In genomic region chr1:23596382-23597358, GRCh38 we compare ENCODE assay signal across 16 cellular contexts. TPM values are rescaled to one million over a fixed set of nuclear protein-coding genes. Genes with fewer than 3 reads are reported as not detected.
DNase-seq lines count a peak whose midpoint lies in the region; ATAC-seq and TF ChIP-seq lines count a peak whose summit lies in the region.
"Had no signal": no experiment of that assay in that cellular context is flagged by ENCODE, and none has a peak within 500 bp of the region (broad histone marks: within the 10 kb centered on the region; RNA-seq: fewer than 3 reads in every experiment).

No MANE protein-coding gene starts in this region.

- H3K4me1 ChIP-seq in foreskin keratinocyte, result peaks cover 18% of the 10 kb centered on the region
- peaks cover 33% of the 10 kb centered on the region for H3K4me1 ChIP-seq in mammary epithelial cell (ENCODE audit: insufficient read depth, low read length)

- no peaks in the 10 kb centered on the region for H3K9me3 ChIP-seq in SK-N-MC (ENCODE audit: low read depth, low read length)
- no peaks in the 10 kb centered on the region for H3K9me3 ChIP-seq in mammary epithelial cell (replicated peaks; ENCODE audit: insufficient read depth, low read length)
- H3K9me3 ChIP-seq: psoas muscle had no signal

- no peaks in the 10 kb centered on the region for H3K36me3 Mint-ChIP-seq in activated naive CD4-positive, alpha-beta T cell treated with anti-CD3 and anti-CD28 coated beads, Interleukin-2, amount 50 U/mL, for 24 hours
- H3K36me3 Mint-ChIP-seq in stimulated activated naive B cell treated with anti-CD40 and anti-IgM and Interleukin-4, amounts not matched to agents 10 μg/mL and 1 μg/mL and 100 μg/mL, for 72 hours, result peaks cover 0 to 3% of the 10 kb centered on the region in 2 donors

- no peak overlapping the region for H2AFZ ChIP-seq in mammary epithelial cell (ENCODE audit: low read depth, low read length)
- H2AFZ ChIP-seq: PC-9 had no signal

- no peak overlapping the region for H3K9ac ChIP-seq in SK-N-MC (ENCODE audit: insufficient read length)
- no peak overlapping the region for H3K9ac ChIP-seq in mammary epithelial cell (ENCODE audit: insufficient read depth, low read length)

- H3K27me3 ChIP-seq in foreskin keratinocyte, result no peaks in the 10 kb centered on the region
- H3K27me3 ChIP-seq in mammary epithelial cell (ENCODE audit: insufficient read depth, low read length), result no peaks in the 10 kb centered on the region

- WGBS in mammary epithelial cell (ENCODE audit: low coverage, missing lambda C conversion rate), result 86% methylated on average over 7 of the region's 10 CpGs

- dilution Hi-C loops in mammary epithelial cell (cut with HindIII; ENCODE audit: low sequenced_read_pairs), result no loop called here

- in situ Hi-C loops in mammary epithelial cell (cut with MboI; ENCODE audit: low sequenced_read_pairs in 2 of 2), result no loop called here

- no peak overlapping the region for H3K4me3 Mint-ChIP-seq in activated naive CD4-positive, alpha-beta T cell treated with anti-CD3 and anti-CD28 coated beads, Interleukin-2, amount 50 U/mL, for 24 hours
- no peak overlapping the region for H3K4me3 Mint-ChIP-seq in stimulated activated naive B cell treated with anti-CD40 and anti-IgM and Interleukin-4, amounts not matched to agents 10 μg/mL and 1 μg/mL and 100 μg/mL, for 72 hours

- intact Hi-C loops in mammary epithelial cell (cut with micrococcal nuclease), result no loop called here

- H3K27ac ChIP-seq in SK-N-MC, result peak overlapping the region; percentile 92; the same call in 1 of the 2 replicates
- no peak overlapping the region for H3K27ac ChIP-seq in foreskin keratinocyte
- H3K27ac ChIP-seq in mammary epithelial cell (ENCODE audit: insufficient read depth, low read depth, low read length), result no peak overlapping the region
- H3K27ac ChIP-seq: psoas muscle had no signal

- DNase-seq in activated naive CD4-positive, alpha-beta T cell (lab: John Stamatoyannopoulos, UW), result no peak
- DNase-seq in SK-N-MC (ENCODE audit: low read depth, low spot score) (no peak), foreskin keratinocyte (no peak), mammary epithelial cell (no peak), HuH-7 (ENCODE audit: low spot score) (no peak)
- no peak for DNase-seq in stimulated activated naive B cell treated with anti-CD40 and anti-IgM and Interleukin-4, amounts not matched to agents 10 μg/mL and 1 μg/mL and 100 μg/mL, for 72 hours
- DNase-seq: 8988T; activated CD4-positive, alpha-beta T cell treated with anti-CD3 and anti-CD28 coated beads, Interleukin-2, amount 50 U/mL, for 4 hours; foreskin fibroblast; NCI-H526 treated with DMSO at 0.1 percent for 48 hours; PC-9; psoas muscle; stimulated activated naive CD4-positive, alpha-beta T cell treated with Interleukin-2 at 50 U/mL for 16 hours had no signal

- H3K9me3 Mint-ChIP-seq in activated naive CD4-positive, alpha-beta T cell treated with anti-CD3 and anti-CD28 coated beads, Interleukin-2, amount 50 U/mL, for 24 hours, result no peaks in the 10 kb centered on the region
- H3K9me3 Mint-ChIP-seq in stimulated activated naive B cell treated with anti-CD40 and anti-IgM and Interleukin-4, amounts not matched to agents 10 μg/mL and 1 μg/mL and 100 μg/mL, for 72 hours, result no peaks in the 10 kb centered on the region

- H3K4me3 ChIP-seq in SK-N-MC, result no peak overlapping the region
- no peak overlapping the region for H3K4me3 ChIP-seq in mammary epithelial cell (replicated peaks in 1 of 3; ENCODE audit: insufficient read depth in 1 of 3, low read depth in 2 of 3, low read length in 3 of 3)
- H3K4me3 ChIP-seq: PC-9, psoas muscle had no signal

- H4K20me1 ChIP-seq in mammary epithelial cell (ENCODE audit: insufficient read depth, low read length), result no peaks in the 10 kb centered on the region

- TF ChIP-seq CTCF in foreskin keratinocyte (conservative IDR thresholded peaks at IDR 0.05), result peak; percentile 6
- no peak for TF ChIP-seq CTCF in mammary epithelial cell (conservative IDR thresholded peaks at IDR 0.05 in 1 of 2, IDR thresholded peaks at IDR 0.05 in 1 of 2; ENCODE audit: extremely low read depth in 1 of 2, insufficient read depth in 1 of 2, low read depth in 1 of 2, low read length in 2 of 2)

- H3K4me1 Mint-ChIP-seq in activated naive CD4-positive, alpha-beta T cell treated with anti-CD3 and anti-CD28 coated beads, Interleukin-2, amount 50 U/mL, for 24 hours, result peaks cover 90% of the 10 kb centered on the region
- H3K4me1 Mint-ChIP-seq in stimulated activated naive B cell treated with anti-CD40 and anti-IgM and Interleukin-4, amounts not matched to agents 10 μg/mL and 1 μg/mL and 100 μg/mL, for 72 hours, result peaks cover 67 to 96% of the 10 kb centered on the region in 2 donors

- peak overlapping the region; percentile 33 for H3K27ac Mint-ChIP-seq in activated naive CD4-positive, alpha-beta T cell treated with anti-CD3 and anti-CD28 coated beads, Interleukin-2, amount 50 U/mL, for 24 hours
- H3K27ac Mint-ChIP-seq in stimulated activated naive B cell treated with anti-CD40 and anti-IgM and Interleukin-4, amounts not matched to agents 10 μg/mL and 1 μg/mL and 100 μg/mL, for 72 hours, result peak overlapping the region; percentile 70

- BruUV-seq in mammary epithelial cell (replicated peaks; lab: Mats Ljungman, UMichigan), result no TSS peak

- no peaks in the 10 kb centered on the region for H3K79me2 ChIP-seq in mammary epithelial cell (ENCODE audit: insufficient read depth, low read length)

- ATAC-seq in foreskin keratinocyte, result no peak
- ATAC-seq in stimulated activated naive B cell treated with anti-CD40 and anti-IgM and Interleukin-4, amounts not matched to agents 10 μg/mL and 1 μg/mL and 100 μg/mL, for 72 hours (replicated peaks), result no peak
- no peak for ATAC-seq in esophagus mucosa
- ATAC-seq: left lobe of liver, psoas muscle had no signal

- H3K27me3 Mint-ChIP-seq in activated naive CD4-positive, alpha-beta T cell treated with anti-CD3 and anti-CD28 coated beads, Interleukin-2, amount 50 U/mL, for 24 hours, result no peaks in the 10 kb centered on the region
- no peaks in the 10 kb centered on the region for H3K27me3 Mint-ChIP-seq in stimulated activated naive B cell treated with anti-CD40 and anti-IgM and Interleukin-4, amounts not matched to agents 10 μg/mL and 1 μg/mL and 100 μg/mL, for 72 hours

- H3K36me3 ChIP-seq in SK-N-MC (ENCODE audit: insufficient read depth, low read length), result no peaks in the 10 kb centered on the region
- no peaks in the 10 kb centered on the region for H3K36me3 ChIP-seq in mammary epithelial cell (ENCODE audit: insufficient read depth, low read length)

- H3K4me2 ChIP-seq in mammary epithelial cell (ENCODE audit: insufficient read depth, low read depth, low read length), result no peak overlapping the region
- H3K4me2 ChIP-seq: PC-9 had no signal

- CTCF ChIA-PET in mammary epithelial cell (lab: Charles Lee; ENCODE audit: low non-redundant PET), result interaction anchor here (0.6 kb wide), 1 partner anchor 23 kb away, joined by 14 read pairs; no protein-coding TSS in a partner anchor

RNA-seq across cellular contexts. Expression of gene ID3, which starts 37.4 kb away (rescaled TPM):
- total RNA-seq in foreskin keratinocyte (7.8 and 13.0 TPM in 2 replicates), esophagus mucosa (25.7 TPM), mammary epithelial cell (10 to 100 TPM; 53.6 to 53.8 TPM)
- polyA plus RNA-seq in foreskin keratinocyte (10.2 and 17.0 TPM in 2 replicates), mammary epithelial cell (31.7 TPM)
- 22.4 TPM for polyA minus RNA-seq in mammary epithelial cell
